18 cellular contexts compared by ENCODE assay signal in the genomic region with DNA sequence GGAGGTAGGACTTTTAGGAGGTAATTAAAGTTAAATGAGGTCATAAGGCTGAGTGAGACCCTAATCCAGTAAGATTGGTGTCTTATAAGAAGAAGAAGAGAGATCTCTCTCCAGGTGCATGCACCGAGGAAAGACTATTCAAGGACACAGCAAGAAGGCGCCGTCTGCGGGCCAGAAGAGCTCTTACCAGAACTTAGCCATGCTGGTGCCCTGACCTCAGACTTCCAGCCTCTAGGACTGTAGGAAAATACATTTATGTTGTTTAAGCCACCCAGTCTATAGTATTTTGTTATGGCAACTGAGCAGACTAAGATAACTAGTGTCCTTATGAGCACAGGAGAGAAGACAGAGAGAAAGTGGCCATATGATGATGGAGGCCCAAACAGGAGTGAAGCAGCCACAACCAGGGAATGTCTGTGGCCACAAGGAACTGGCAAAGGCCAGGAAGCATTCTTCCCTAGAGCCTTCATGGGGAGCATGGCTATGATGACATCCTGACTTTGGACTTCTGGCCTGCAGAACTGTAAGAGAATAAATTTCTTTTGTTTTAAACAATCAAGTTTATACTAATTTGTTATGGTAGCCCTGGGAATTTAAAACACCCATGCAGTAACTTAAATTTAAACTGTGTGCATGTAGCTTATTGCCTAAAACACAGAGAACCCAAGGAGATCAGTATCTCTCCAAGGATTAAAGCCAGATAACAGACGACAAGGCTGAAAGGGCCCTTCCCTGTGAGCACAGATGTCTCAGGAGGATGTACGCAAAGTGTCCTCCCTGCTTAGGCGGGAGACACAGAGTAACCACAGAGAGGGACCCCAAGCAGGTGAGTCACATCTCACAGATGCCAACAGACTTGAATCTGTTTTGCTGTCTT. TPM values are rescaled to one million over a fixed set of nuclear protein-coding genes. Genes with fewer than 3 reads are reported as not detected.
A peak's percentile ranks its signal among the peaks of the same experiment; 100 is the strongest.
DNase-seq lines count a peak whose midpoint lies in the region; ATAC-seq and TF ChIP-seq lines count a peak whose summit lies in the region.
"Had no signal": no experiment of that assay in that cellular context is flagged by ENCODE, and none has a peak within 500 bp of the region (broad histone marks: within the 10 kb centered on the region; RNA-seq: fewer than 3 reads in every experiment).

No MANE protein-coding gene starts in this region.

- H3K9ac ChIP-seq in DND-41 (ENCODE audit: low read depth, low read length) (no peak overlapping the region), OCI-LY3 (ENCODE audit: low read length) (no peak overlapping the region)

- no peaks in the 10 kb centered on the region for H3K79me2 ChIP-seq in DND-41 (ENCODE audit: insufficient read depth, low read length)
- H3K79me2 ChIP-seq in OCI-LY3 (ENCODE audit: low read length): no peaks in the 10 kb centered on the region

- H3K4me1 ChIP-seq in DND-41 (ENCODE audit: insufficient read depth, low read length): peaks cover 24% of the 10 kb centered on the region
- peaks cover 46% of the 10 kb centered on the region for H3K4me1 ChIP-seq in OCI-LY3 (ENCODE audit: low read length)
- peaks cover 13% of the 10 kb centered on the region for H3K4me1 ChIP-seq in body of pancreas
- H3K4me1 ChIP-seq: BE2C had no signal

- H3K27me3 ChIP-seq in DND-41 (ENCODE audit: insufficient read depth, low read length, poor library complexity) (no peaks in the 10 kb centered on the region), OCI-LY3 (ENCODE audit: low read depth, low read length) (no peaks in the 10 kb centered on the region), body of pancreas (peaks cover 0 to 6% of the 10 kb centered on the region in 2 donors)
- H3K27me3 ChIP-seq: BE2C had no signal

- 47 to 53% methylated on average over 7 of the region's 7 CpGs for WGBS in body of pancreas, 2 donors

- no peak overlapping the region for H3K4me3 ChIP-seq in DND-41 (ENCODE audit: low read depth in 1 of 2, low read length in 2 of 2)
- H3K4me3 ChIP-seq in OCI-LY3 (ENCODE audit: low read length): no peak overlapping the region
- H3K4me3 ChIP-seq in body of pancreas: no peak overlapping the region

- H3K36me3 ChIP-seq in DND-41 (ENCODE audit: insufficient read depth, low read length): no peaks in the 10 kb centered on the region
- H3K36me3 ChIP-seq in OCI-LY3 (replicated peaks; ENCODE audit: low read depth, low read length): peaks cover 36% of the 10 kb centered on the region
- H3K36me3 ChIP-seq in body of pancreas (replicated peaks in 1 of 2; ENCODE audit: insufficient read depth in 1 of 2, low read depth in 2 of 2): no peaks in the 10 kb centered on the region

- H3K9me3 ChIP-seq in DND-41 (ENCODE audit: insufficient read depth, low read length, severe bottlenecking): no peaks in the 10 kb centered on the region
- H3K9me3 ChIP-seq in OCI-LY3 (ENCODE audit: insufficient read depth, low read length): no peaks in the 10 kb centered on the region
- H3K9me3 ChIP-seq in body of pancreas: no peaks in the 10 kb centered on the region
- H3K9me3 ChIP-seq: BE2C had no signal

- DNase-seq in AG08395 (ENCODE audit: low spot score): peak; percentile 52
- peak; percentile 81 for DNase-seq in DND-41
- no peak for DNase-seq in body of pancreas
- DNase-seq in medulla oblongata (ENCODE audit: extremely low spot score): no peak
- no peak for DNase-seq in NCI-H2196 (lab: John Stamatoyannopoulos, UW; ENCODE audit: unreplicated experiment)
- no peak for DNase-seq in activated CD4-positive, CD25-positive, alpha-beta regulatory T cell treated with anti-CD3 and anti-CD28 coated beads, Interleukin-2, amount 50 U/mL, for 72 hours
- DNase-seq: BE2C; CD4-positive, alpha-beta memory T cell; DMS79 treated with DMSO at 0.1 percent for 48 hours; GDM1; H7; NCI-H1417 treated with DMSO at 0.1 percent for 48 hours; NCI-H1930; NCI-H510A; OCI-M1; RPMI8226 had no signal

- no peak for TF ChIP-seq CTCF in DND-41 (IDR thresholded peaks at IDR 0.05; ENCODE audit: borderline replicate concordance, extremely low read depth, low read length, poor library complexity, severe bottlenecking)
- no peak for TF ChIP-seq CTCF in OCI-LY3 (IDR thresholded peaks at IDR 0.05; ENCODE audit: low read depth, low read length)
- TF ChIP-seq CTCF in body of pancreas (IDR thresholded peaks at IDR 0.05): no peak

- no peak for TF ChIP-seq POLR2A in body of pancreas (IDR thresholded peaks at IDR 0.05)

- H3K4me2 ChIP-seq in DND-41 (ENCODE audit: insufficient read depth, low read length) (no peak overlapping the region), OCI-LY3 (ENCODE audit: low read length) (0 out of 2 replicates have a peak overlapping the region, but pooled peaks have one; percentile 11)

- ATAC-seq in DND-41 (ENCODE audit: insufficient read depth, low read depth) (peak; percentile 100), body of pancreas (peak; percentile 13), GM18498 (IDR thresholded peaks at IDR 0.05; ENCODE audit: unreplicated experiment) (no peak)

- H3K27ac ChIP-seq in DND-41 (ENCODE audit: low read length) (no peak overlapping the region), OCI-LY3 (ENCODE audit: low read length) (no peak overlapping the region), body of pancreas (no peak overlapping the region)

- H4K20me1 ChIP-seq in DND-41 (ENCODE audit: insufficient read depth, low read length) (no peaks in the 10 kb centered on the region), OCI-LY3 (ENCODE audit: insufficient read depth, low read length) (no peaks in the 10 kb centered on the region)

- H2AFZ ChIP-seq in DND-41 (ENCODE audit: low read depth, low read length) (no peak overlapping the region), OCI-LY3 (ENCODE audit: low read depth, low read length) (no peak overlapping the region)

- intact Hi-C loops in body of pancreas (cut with DNase I): no loop called here

RNA-seq across cellular contexts. Expression of a gene that starts 9.9 kb away (rescaled TPM):
- 10 to 100 TPM in 1 of 2 donors, 1 to 10 TPM in 1; 6.6 to 15.0 TPM for total RNA-seq in body of pancreas

Comparison
In these comparisons a context has a peak if more than half of its experiments do, and no peak if none do; other contexts are left out.
1. DNase-seq: peak in AG08395 (single experiment) and DND-41 (single experiment); none in body of pancreas (0 of 4), medulla oblongata (single experiment), NCI-H2196 (single experiment) and activated CD4-positive, CD25-positive, alpha-beta regulatory T cell treated with anti-CD3 and anti-CD28 coated beads, Interleukin-2, amount 50 U/mL, for 72 hours (single experiment).